ENCODE assay signal across 24 cellular contexts in genomic region chr14:72706485-72706884, GRCh38.
A peak's percentile ranks its signal among the peaks of the same experiment; 100 is the strongest.
DNase-seq lines count a peak whose midpoint lies in the region; ATAC-seq, FAIRE-seq and TF ChIP-seq lines count a peak whose summit lies in the region.
"Had no signal": no experiment of that assay in that cellular context is flagged by ENCODE, and none has a peak within 500 bp of the region (broad histone marks: within the 10 kb centered on the region; RNA-seq: fewer than 3 reads in every experiment).

No MANE protein-coding gene starts in this region.

- H4K20me1 ChIP-seq in IMR-90 (ENCODE audit: insufficient read depth, low read length) (no peaks in the 10 kb centered on the region), GM12878 (ENCODE audit: control insufficient read depth, insufficient read depth) (no peaks in the 10 kb centered on the region)

- no peaks in the 10 kb centered on the region for H3K79me2 ChIP-seq in GM12878 (ENCODE audit: control insufficient read depth, insufficient read depth, low read length)

- SMC1A ChIA-PET in GM12878 (lab: Charles Lee; ENCODE audit: uncharacterized antibody, unreplicated experiment): no interaction called here

- FAIRE-seq in GM12878 (lab: Jason Lieb, UNC): no peak
- FAIRE-seq: A549, GM12891 had no signal

- POLR2A ChIA-PET in IMR-90 (lab: Charles Lee; ENCODE audit: unreplicated experiment) (no interaction called here), GM12878 (lab: Charles Lee) (no interaction called here)
- POLR2A ChIA-PET in activated CD4-positive, alpha-beta memory T cell treated with anti-CD3 and anti-CD28 coated beads, Interleukin-2, amount 10 ng/mL, durations not matched to agents 7 days and 5 days (lab: Charles Lee): no interaction called here

- H3K9me3 Mint-ChIP-seq in activated T-cell treated with anti-CD3 and anti-CD28 coated beads, Interleukin-2, amount 50 U/mL, for 72 hours: no peaks in the 10 kb centered on the region
- no peaks in the 10 kb centered on the region for H3K9me3 Mint-ChIP-seq in activated T-cell treated with anti-CD3 and anti-CD28 coated beads, Interleukin-2, amount 50 U/mL, for 24 hours
- no peaks in the 10 kb centered on the region for H3K9me3 Mint-ChIP-seq in activated CD4-positive, alpha-beta memory T cell treated with anti-CD3 and anti-CD28 coated beads, Interleukin-2, amount 10 ng/mL, durations not matched to agents 7 days and 5 days
- no peaks in the 10 kb centered on the region for H3K9me3 Mint-ChIP-seq in Calu3 (ENCODE audit: low read depth, unreplicated experiment)

- H3K18ac ChIP-seq in IMR-90 (ENCODE audit: low read depth, low read length): no peak overlapping the region

- TF ChIP-seq RAD21 in IMR-90 (IDR thresholded peaks at IDR 0.05; ENCODE audit: low read length) (no peak), GM12878 (IDR thresholded peaks at IDR 0.05; ENCODE audit: insufficient read depth, low read depth, low read length) (no peak)

- no peak overlapping the region for H2BK20ac ChIP-seq in IMR-90 (ENCODE audit: low read depth, low read length)

- H3K27ac ChIP-seq in IMR-90 (ENCODE audit: insufficient read depth, low read length) (no peak overlapping the region), GM12878 (ENCODE audit: control insufficient read depth, insufficient read depth) (no peak overlapping the region)
- H3K27ac ChIP-seq: A549, RWPE1 had no signal

- 100% methylated on average over 2 of the region's 2 CpGs; no CpG with 5 or more reads in 1 of the 2 experiments for WGBS in IMR-90 (ENCODE audit: extremely low coverage in 2 of 2, insufficient read length in 1 of 2), 2 experiments
- 96% methylated on average over 2 of the region's 2 CpGs for WGBS in GM12878 (ENCODE audit: insufficient coverage, insufficient replicate concordance, low lambda C conversion rate, missing lambda C conversion rate)

- H3K9ac ChIP-seq in IMR-90 (ENCODE audit: low read depth, low read length): no peak overlapping the region
- H3K9ac ChIP-seq in GM12878 (ENCODE audit: control insufficient read depth, insufficient read depth, low read length): no peak overlapping the region

- H2AK5ac ChIP-seq in IMR-90 (ENCODE audit: low read depth, low read length): no peak overlapping the region

- H3K14ac ChIP-seq in IMR-90 (replicated peaks; ENCODE audit: low read depth, low read length): no peak overlapping the region

- H3K27me3 Mint-ChIP-seq in activated T-cell treated with anti-CD3 and anti-CD28 coated beads, Interleukin-2, amount 50 U/mL, for 72 hours (ENCODE audit: low read depth): peaks cover 6% of the 10 kb centered on the region
- no peaks in the 10 kb centered on the region for H3K27me3 Mint-ChIP-seq in activated T-cell treated with anti-CD3 and anti-CD28 coated beads, Interleukin-2, amount 50 U/mL, for 24 hours
- no peaks in the 10 kb centered on the region for H3K27me3 Mint-ChIP-seq in activated CD4-positive, alpha-beta memory T cell treated with anti-CD3 and anti-CD28 coated beads, Interleukin-2, amount 10 ng/mL, durations not matched to agents 7 days and 5 days
- H3K27me3 Mint-ChIP-seq in Calu3 (ENCODE audit: unreplicated experiment): no peaks in the 10 kb centered on the region

- H4K8ac ChIP-seq in IMR-90 (ENCODE audit: low read depth in 2 of 2, low read length in 2 of 2): no peak overlapping the region

- H3K4me3 Mint-ChIP-seq in activated T-cell treated with anti-CD3 and anti-CD28 coated beads, Interleukin-2, amount 50 U/mL, for 72 hours: no peak overlapping the region
- no peak overlapping the region for H3K4me3 Mint-ChIP-seq in activated T-cell treated with anti-CD3 and anti-CD28 coated beads, Interleukin-2, amount 50 U/mL, for 24 hours
- H3K4me3 Mint-ChIP-seq in activated CD4-positive, alpha-beta memory T cell treated with anti-CD3 and anti-CD28 coated beads, Interleukin-2, amount 10 ng/mL, durations not matched to agents 7 days and 5 days: no peak overlapping the region
- H3K4me3 Mint-ChIP-seq in Calu3 (ENCODE audit: low read depth, unreplicated experiment): no peak overlapping the region
- H3K4me3 Mint-ChIP-seq: GM23338 had no signal

- H3K27me3 ChIP-seq in IMR-90 (ENCODE audit: control insufficient read depth, insufficient read depth, low read length) (no peaks in the 10 kb centered on the region), GM12878 (replicated peaks in 1 of 2; ENCODE audit: control insufficient read depth in 2 of 2, insufficient read depth in 2 of 2, low read length in 1 of 2) (no peaks in the 10 kb centered on the region)
- H3K27me3 ChIP-seq: BE2C had no signal

- peak; percentile 10 to 28 for DNase-seq in activated T-cell treated with anti-CD3 and anti-CD28 coated beads, Interleukin-2, amount 50 U/mL, for 72 hours
- no peak for DNase-seq in activated T-cell treated with anti-CD3 and anti-CD28 coated beads, Interleukin-2, amount 50 U/mL, for 24 hours
- no peak for DNase-seq in IMR-90
- DNase-seq in activated CD4-positive, alpha-beta memory T cell treated with anti-CD3 and anti-CD28 coated beads, Interleukin-2, amount 10 ng/mL, durations not matched to agents 7 days and 5 days: peak; percentile 26
- DNase-seq in GM12878 (ENCODE audit: low read depth, low spot score): no peak
- DNase-seq in Calu3: no peak
- no peak for DNase-seq in activated gamma-delta T cell treated with Interleukin-2 at 50 U/mL for 16 hours
- DNase-seq: BE2C; DMS79 treated with DMSO at 0.1 percent for 48 hours; KBM-7; NCI-H1092; NCI-H1436; NCI-H187 treated with DMSO at 0.1 percent for 48 hours; NCI-H2107; NCI-H2227 treated with DMSO at 0.1 percent for 48 hours; NCI-H510A; NK-92 treated with Interleukin-12 subunit alpha and Interleukin-12 subunit beta, amount 100 ng/mL, for 24 hours; SIG-M5 had no signal

- intact Hi-C loops in IMR-90 (cut with micrococcal nuclease): no loop called here
- intact Hi-C loops in GM12878 (cut with micrococcal nuclease; ENCODE audit: unreplicated experiment): no loop called here
- intact Hi-C loops in Calu3 (cut with micrococcal nuclease; ENCODE audit: unreplicated experiment): no loop called here

- no peak overlapping the region for H4K5ac ChIP-seq in IMR-90 (ENCODE audit: low read depth, low read length)

- 0 out of 2 replicates have a peak overlapping the region, but pooled peaks have one; percentile 24 for H3K23ac ChIP-seq in IMR-90 (ENCODE audit: low read depth, low read length)

- H3K9me3 ChIP-seq in IMR-90 (ENCODE audit: control insufficient read depth, insufficient read depth, low read length) (no peaks in the 10 kb centered on the region), GM12878 (replicated peaks; ENCODE audit: control insufficient read depth, insufficient read depth, low read length) (no peaks in the 10 kb centered on the region)
- H3K9me3 ChIP-seq: A549, BE2C, HAP-1 had no signal

- H3K4me1 ChIP-seq in IMR-90 (ENCODE audit: control insufficient read depth, insufficient read depth, low read length): peaks cover 2% of the 10 kb centered on the region; the same call in 1 of the 2 replicates
- H3K4me1 ChIP-seq in GM12878 (ENCODE audit: control insufficient read depth, insufficient read depth, low read length): no peaks in the 10 kb centered on the region
- H3K4me1 ChIP-seq: A549, HAP-1 had no signal

- H2AK9ac ChIP-seq in IMR-90 (replicated peaks; ENCODE audit: low read depth, low read length, poor library complexity): no peak overlapping the region

- H3K36me3 Mint-ChIP-seq in activated T-cell treated with anti-CD3 and anti-CD28 coated beads, Interleukin-2, amount 50 U/mL, for 72 hours (ENCODE audit: insufficient read depth in 2 of 2): no peaks in the 10 kb centered on the region
- no peaks in the 10 kb centered on the region for H3K36me3 Mint-ChIP-seq in activated T-cell treated with anti-CD3 and anti-CD28 coated beads, Interleukin-2, amount 50 U/mL, for 24 hours (ENCODE audit: low read depth)
- peaks cover 15% of the 10 kb centered on the region for H3K36me3 Mint-ChIP-seq in activated CD4-positive, alpha-beta memory T cell treated with anti-CD3 and anti-CD28 coated beads, Interleukin-2, amount 10 ng/mL, durations not matched to agents 7 days and 5 days (ENCODE audit: low read depth)
- H3K36me3 Mint-ChIP-seq in Calu3 (ENCODE audit: insufficient read depth, unreplicated experiment): no peaks in the 10 kb centered on the region

- no peak overlapping the region for H2BK120ac ChIP-seq in IMR-90 (ENCODE audit: low read depth, low read length)

- no peak for TF ChIP-seq POLR2A in IMR-90 (IDR thresholded peaks at IDR 0.05; ENCODE audit: low read depth, low read length)
- no peak for TF ChIP-seq POLR2A in GM12878 (IDR thresholded peaks at IDR 0.05; ENCODE audit: low read depth, low read length)

- no peak for TF ChIP-seq EP300 in GM12878 (IDR thresholded peaks at IDR 0.05; ENCODE audit: borderline replicate concordance in 1 of 2, control insufficient read depth in 1 of 2, low read depth in 2 of 2, low read length in 2 of 2)

- H2BK5ac ChIP-seq in IMR-90 (ENCODE audit: low read depth, low read length, poor library complexity, severe bottlenecking): no peak overlapping the region

- H3K4ac ChIP-seq in IMR-90 (ENCODE audit: low read depth, low read length): no peak overlapping the region

- H3K4me2 ChIP-seq in IMR-90 (ENCODE audit: low read depth, low read length): no peak overlapping the region
- no peak overlapping the region for H3K4me2 ChIP-seq in GM12878 (ENCODE audit: control insufficient read depth, insufficient read depth)
- H3K4me2 ChIP-seq: A549, GM23338 had no signal

- peaks cover 6% of the 10 kb centered on the region for H3K4me1 Mint-ChIP-seq in activated T-cell treated with anti-CD3 and anti-CD28 coated beads, Interleukin-2, amount 50 U/mL, for 72 hours (ENCODE audit: low read depth)
- H3K4me1 Mint-ChIP-seq in activated T-cell treated with anti-CD3 and anti-CD28 coated beads, Interleukin-2, amount 50 U/mL, for 24 hours (ENCODE audit: low read depth): peaks cover 1% of the 10 kb centered on the region
- peaks cover 16% of the 10 kb centered on the region for H3K4me1 Mint-ChIP-seq in activated CD4-positive, alpha-beta memory T cell treated with anti-CD3 and anti-CD28 coated beads, Interleukin-2, amount 10 ng/mL, durations not matched to agents 7 days and 5 days
- peaks cover 15% of the 10 kb centered on the region for H3K4me1 Mint-ChIP-seq in Calu3 (ENCODE audit: low read depth, unreplicated experiment)

- H3K9me1 ChIP-seq in IMR-90 (ENCODE audit: insufficient read depth, low read length): no peaks in the 10 kb centered on the region

- H4K91ac ChIP-seq in IMR-90 (ENCODE audit: insufficient read depth, low read depth, low read length): no peak overlapping the region

- CTCF ChIA-PET in IMR-90 (lab: Yijun Ruan, JAX): no interaction called here
- CTCF ChIA-PET in activated CD4-positive, alpha-beta memory T cell treated with anti-CD3 and anti-CD28 coated beads, Interleukin-2, amount 10 ng/mL, durations not matched to agents 7 days and 5 days (lab: Charles Lee): no interaction called here
- CTCF ChIA-PET in GM12878 (lab: Yijun Ruan, JAX): no interaction called here
- CTCF ChIA-PET in Calu3 (lab: Charles Lee): no interaction called here

- ATAC-seq in activated T-cell treated with anti-CD3 and anti-CD28 coated beads, Interleukin-2, amount 50 U/mL, for 72 hours (replicated peaks in 1 of 2): peak; percentile 76 to 86
- no peak for ATAC-seq in IMR-90 (ENCODE audit: low read depth)
- ATAC-seq in GM12878: peak; percentile 45; the same call in 1 of the 3 replicates
- ATAC-seq in GM18868 (IDR thresholded peaks at IDR 0.05; ENCODE audit: unreplicated experiment): no peak
- ATAC-seq: A549, GM23338 had no signal

- H3K36me3 ChIP-seq in IMR-90 (ENCODE audit: control insufficient read depth, insufficient read depth, low read length) (peaks cover 3% of the 10 kb centered on the region; the same call in 1 of the 2 replicates), GM12878 (ENCODE audit: control insufficient read depth in 2 of 2, insufficient read depth in 2 of 2, low read length in 1 of 2) (no peaks in the 10 kb centered on the region)
- H3K36me3 ChIP-seq: HAP-1 had no signal

- H3K4me3 ChIP-seq in IMR-90 (ENCODE audit: insufficient read depth, low read depth, low read length) (no peak overlapping the region), GM12878 (no peak overlapping the region)
- H3K4me3 ChIP-seq: A549, GM23338, HAP-1 had no signal

- in situ Hi-C loops in IMR-90 (cut with MboI; ENCODE audit: low sequenced_read_pairs): no loop called here
- in situ Hi-C loops in GM12878 (cut with MboI): no loop called here

- H2AFZ ChIP-seq in IMR-90 (replicated peaks; ENCODE audit: low read length, poor library complexity) (peak overlapping the region; percentile 24), GM12878 (ENCODE audit: control insufficient read depth, low read depth, low read length) (no peak overlapping the region)
- H2AFZ ChIP-seq: GM23338 had no signal

- no peak overlapping the region for H2BK15ac ChIP-seq in IMR-90 (ENCODE audit: low read depth, low read length)

- RAD21 ChIA-PET in GM12878 (lab: Charles Lee; ENCODE audit: unreplicated experiment): no interaction called here

- H3K79me1 ChIP-seq in IMR-90 (ENCODE audit: low read depth in 1 of 2, low read length in 2 of 2): peaks cover 0 to 6% of the 10 kb centered on the region in 2 experiments; a peak in 2 of 4 replicates

- dilution Hi-C loops in IMR-90 (cut with HindIII; ENCODE audit: low sequenced_read_pairs, unreplicated experiment): no loop called here

- no peak for TF ChIP-seq CTCF in IMR-90 (conservative IDR thresholded peaks at IDR 0.05; ENCODE audit: low read depth, low read length)
- no peak for TF ChIP-seq CTCF in GM12878 (IDR thresholded peaks at IDR 0.05 in 2 of 3, conservative IDR thresholded peaks at IDR 0.05 in 1 of 3; ENCODE audit: control insufficient read depth in 2 of 3, extremely low read depth in 1 of 3, insufficient read depth in 1 of 3, low read depth in 3 of 3, low read length in 3 of 3)
- no peak for TF ChIP-seq CTCF in Calu3 (IDR thresholded peaks at IDR 0.05; ENCODE audit: unreplicated experiment)

- BruUV-seq in IMR-90 (replicated peaks; lab: Mats Ljungman, UMichigan) (no TSS peak), GM12878 (replicated peaks; lab: Mats Ljungman, UMichigan) (no TSS peak), Calu3 (replicated peaks; lab: Mats Ljungman, UMichigan) (no TSS peak)

- H3K56ac ChIP-seq in IMR-90 (ENCODE audit: extremely low read depth, insufficient read depth, low read length): no peak overlapping the region

- H3K27ac Mint-ChIP-seq in activated T-cell treated with anti-CD3 and anti-CD28 coated beads, Interleukin-2, amount 50 U/mL, for 72 hours: no peak overlapping the region
- no peak overlapping the region for H3K27ac Mint-ChIP-seq in activated T-cell treated with anti-CD3 and anti-CD28 coated beads, Interleukin-2, amount 50 U/mL, for 24 hours
- peak overlapping the region; percentile 3 for H3K27ac Mint-ChIP-seq in activated CD4-positive, alpha-beta memory T cell treated with anti-CD3 and anti-CD28 coated beads, Interleukin-2, amount 10 ng/mL, durations not matched to agents 7 days and 5 days
- no peak overlapping the region for H3K27ac Mint-ChIP-seq in Calu3 (ENCODE audit: unreplicated experiment)
- H3K27ac Mint-ChIP-seq: GM23338 had no signal

Comparison
In these comparisons a context has a peak if more than half of its experiments do, and no peak if none do; other contexts are left out.
1. DNase-seq: peak in activated T-cell treated with anti-CD3 and anti-CD28 coated beads, Interleukin-2, amount 50 U/mL, for 72 hours (2 of 2) and activated CD4-positive, alpha-beta memory T cell treated with anti-CD3 and anti-CD28 coated beads, Interleukin-2, amount 10 ng/mL, durations not matched to agents 7 days and 5 days (single experiment); none in activated T-cell treated with anti-CD3 and anti-CD28 coated beads, Interleukin-2, amount 50 U/mL, for 24 hours (single experiment), IMR-90 (single experiment), GM12878 (single experiment), Calu3 (single experiment) and activated gamma-delta T cell treated with Interleukin-2 at 50 U/mL for 16 hours (single experiment).
2. ATAC-seq: peak in activated T-cell treated with anti-CD3 and anti-CD28 coated beads, Interleukin-2, amount 50 U/mL, for 72 hours (2 of 2) and GM12878 (single experiment); none in IMR-90 (single experiment) and GM18868 (single experiment).